In genomic region chr16:88747588-88748301, GRCh38 we compare ENCODE assay signal across 8 cellular contexts. TPM values are rescaled to one million over a fixed set of nuclear protein-coding genes. Genes with fewer than 3 reads are reported as not detected.
DNase-seq lines count a peak whose midpoint lies in the region; ATAC-seq and TF ChIP-seq lines count a peak whose summit lies in the region.

No MANE protein-coding gene starts in this region.

- DNase-seq in NOMO-1 treated with DMSO at 0.1 percent for 48 hours (lab: John Stamatoyannopoulos, UW; ENCODE audit: unreplicated experiment), result peak; percentile 35
- DNase-seq in activated naive CD8-positive, alpha-beta T cell treated with anti-CD3 and anti-CD28 coated beads for 36 hours, result peak; percentile 58
- no peak for DNase-seq in osteoblast (ENCODE audit: insufficient read length, low spot score, missing footprints)
- DNase-seq in dorsolateral prefrontal cortex, result no peak
- DNase-seq in activated CD4-positive, CD25-positive, alpha-beta regulatory T cell (lab: John Stamatoyannopoulos, UW), result no peak

- no peaks in the 10 kb centered on the region for H3K4me1 ChIP-seq in osteoblast (ENCODE audit: insufficient read depth, low read length)

- H4K20me1 ChIP-seq in osteoblast (ENCODE audit: insufficient read depth, low read length), result peaks cover 64% of the 10 kb centered on the region

- H3K4me3 ChIP-seq in osteoblast (ENCODE audit: insufficient read depth, low read length), result no peak overlapping the region
- no peak overlapping the region for H3K4me3 ChIP-seq in dorsolateral prefrontal cortex

- intact Hi-C loops in dorsolateral prefrontal cortex (cut with DNase I), result no loop called here

- peaks cover 92% of the 10 kb centered on the region for H3K79me2 ChIP-seq in osteoblast (ENCODE audit: insufficient read depth, low read length)

- TF ChIP-seq CTCF in 22Rv1 (IDR thresholded peaks at IDR 0.05) (peak; percentile 72), GM12872 (IDR thresholded peaks at IDR 0.05; ENCODE audit: insufficient read depth, low read depth, low read length) (peak; percentile 52), osteoblast (IDR thresholded peaks at IDR 0.05; ENCODE audit: extremely low read depth, low read depth, low read length) (peak; percentile 45), dorsolateral prefrontal cortex (IDR thresholded peaks at IDR 0.05 in 54 of 56, conservative IDR thresholded peaks at IDR 0.05 in 2 of 56; ENCODE audit: low read depth in 1 of 56, partially characterized antibody in 56 of 56) (no peak)

- H3K27me3 ChIP-seq in osteoblast (ENCODE audit: insufficient read depth, low read length), result no peaks in the 10 kb centered on the region
- H3K27me3 ChIP-seq in dorsolateral prefrontal cortex, result no peaks in the 10 kb centered on the region

- peaks cover 4% of the 10 kb centered on the region for H3K36me3 ChIP-seq in osteoblast (ENCODE audit: insufficient read depth, low read length)

- H3K9me3 Mint-ChIP-seq in activated naive CD8-positive, alpha-beta T cell treated with anti-CD3 and anti-CD28 coated beads for 36 hours, result no peaks in the 10 kb centered on the region

- H3K36me3 Mint-ChIP-seq in activated naive CD8-positive, alpha-beta T cell treated with anti-CD3 and anti-CD28 coated beads for 36 hours, result no peaks in the 10 kb centered on the region

- H3K27me3 Mint-ChIP-seq in activated naive CD8-positive, alpha-beta T cell treated with anti-CD3 and anti-CD28 coated beads for 36 hours, result no peaks in the 10 kb centered on the region

- peaks cover 14% of the 10 kb centered on the region for H3K4me1 Mint-ChIP-seq in activated naive CD8-positive, alpha-beta T cell treated with anti-CD3 and anti-CD28 coated beads for 36 hours

- no peak overlapping the region for H3K4me3 Mint-ChIP-seq in activated naive CD8-positive, alpha-beta T cell treated with anti-CD3 and anti-CD28 coated beads for 36 hours

- H3K27ac ChIP-seq in 22Rv1 (no peak overlapping the region), osteoblast (ENCODE audit: low read depth, low read length) (no peak overlapping the region), dorsolateral prefrontal cortex (no peak overlapping the region)

- H3K4me2 ChIP-seq in osteoblast (ENCODE audit: insufficient read depth, low read length), result no peak overlapping the region

- no peaks in the 10 kb centered on the region for H3K9me3 ChIP-seq in osteoblast (ENCODE audit: low read depth, low read length)

- H3K27ac Mint-ChIP-seq in activated naive CD8-positive, alpha-beta T cell treated with anti-CD3 and anti-CD28 coated beads for 36 hours, result no peak overlapping the region

- no peak for ATAC-seq in HG03439 (IDR thresholded peaks at IDR 0.05; ENCODE audit: unreplicated experiment)

- no peak overlapping the region for H2AFZ ChIP-seq in osteoblast (ENCODE audit: low read length)

RNA-seq across cellular contexts. Expression of gene PIEZO1, which starts 37.3 kb away (rescaled TPM):
- total RNA-seq in activated naive CD8-positive, alpha-beta T cell treated with anti-CD3 and anti-CD28 coated beads for 36 hours, result 10 to 100 TPM; 86.7 to 87.0 TPM
- total RNA-seq in osteoblast, result 187 and 207 TPM in 2 replicates
- total RNA-seq in dorsolateral prefrontal cortex, result 10 to 100 TPM; 14.6 to 86.5 (median 34.6) TPM

RNA-seq across cellular contexts. Expression of gene CTU2, which starts 41.4 kb away (rescaled TPM):
- total RNA-seq in activated naive CD8-positive, alpha-beta T cell treated with anti-CD3 and anti-CD28 coated beads for 36 hours, result 10 to 100 TPM; 59.7 to 62.7 TPM
- total RNA-seq in osteoblast (14.8 and 15.6 TPM in 2 replicates), dorsolateral prefrontal cortex (10 to 100 TPM; 14.1 to 40.3 (median 24.0) TPM)

RNA-seq across cellular contexts. Expression of gene RNF166, which starts 41.5 kb away (rescaled TPM):
- 10 to 100 TPM; 58.7 to 59.0 TPM for total RNA-seq in activated naive CD8-positive, alpha-beta T cell treated with anti-CD3 and anti-CD28 coated beads for 36 hours
- total RNA-seq in osteoblast (14.5 and 18.0 TPM in 2 replicates), dorsolateral prefrontal cortex (10 to 100 TPM; 15.1 to 52.4 (median 24.8) TPM)

RNA-seq across cellular contexts. Expression of gene CDT1, which starts 55.8 kb away (rescaled TPM):
- total RNA-seq in activated naive CD8-positive, alpha-beta T cell treated with anti-CD3 and anti-CD28 coated beads for 36 hours, result 100 to 1,000 TPM; 156 to 158 TPM
- total RNA-seq in osteoblast, result 2.9 TPM in 2 replicates
- 1 to 10 TPM in 106 of 120 experiments, under 1 TPM in 14; 0.49 to 5.3 (median 2.0) TPM for total RNA-seq in dorsolateral prefrontal cortex

Comparison
In these comparisons a context has a peak if more than half of its experiments do, and no peak if none do; other contexts are left out.
1. CTCF ChIP-seq: peak in 22Rv1 (single experiment), GM12872 (single experiment) and osteoblast (single experiment); none in dorsolateral prefrontal cortex (0 of 56).
2. DNase-seq: peak in NOMO-1 treated with DMSO at 0.1 percent for 48 hours (single experiment) and activated naive CD8-positive, alpha-beta T cell treated with anti-CD3 and anti-CD28 coated beads for 36 hours (single experiment); none in osteoblast (single experiment), dorsolateral prefrontal cortex (0 of 10) and activated CD4-positive, CD25-positive, alpha-beta regulatory T cell (0 of 4).